Comparison of ENCODE assay signal across 7 cellular contexts in genomic region chr10:57946833-57947232, GRCh38.
"Had no signal": no experiment of that assay in that cellular context is flagged by ENCODE, and none has a peak within 500 bp of the region (broad histone marks: within the 10 kb centered on the region; RNA-seq: fewer than 3 reads in every experiment).

No MANE protein-coding gene starts in this region.

- H3K36me3 Mint-ChIP-seq: IgD-negative memory B cell had no signal

- H3K4me1 Mint-ChIP-seq: IgD-negative memory B cell had no signal

- ATAC-seq: HepG2 had no signal

- H3K27ac Mint-ChIP-seq: IgD-negative memory B cell had no signal

- DNase-seq: GOT3, H7, HCEC 1CT, KBM-7 had no signal

- H3K27me3 Mint-ChIP-seq: IgD-negative memory B cell had no signal

- H3K4me3 Mint-ChIP-seq: IgD-negative memory B cell had no signal

- H3K27ac ChIP-seq: HL-60 had no signal
